ENCODE assay signal across 9 cellular contexts in genomic region chr1:145955436-145955835, GRCh38. TPM values are rescaled to one million over a fixed set of nuclear protein-coding genes. Genes with fewer than 3 reads are reported as not detected.
DNase-seq lines count a peak whose midpoint lies in the region; ATAC-seq and TF ChIP-seq lines count a peak whose summit lies in the region.
"Had no signal": no experiment of that assay in that cellular context is flagged by ENCODE, and none has a peak within 500 bp of the region (broad histone marks: within the 10 kb centered on the region; RNA-seq: fewer than 3 reads in every experiment).

No MANE protein-coding gene starts in this region.

- no peaks in the 10 kb centered on the region for H3K27me3 ChIP-seq in BLaER1 treated with 17β-estradiol and CSF1 and Interleukin-3, amounts not matched to agents 10 nM and 100 nM
- H3K27me3 ChIP-seq in esophagus muscularis mucosa (no peaks in the 10 kb centered on the region), prostate gland (replicated peaks; ENCODE audit: insufficient read depth) (no peaks in the 10 kb centered on the region)

- peaks cover 23% of the 10 kb centered on the region; the same call in 1 of the 2 replicates for H3K79me2 ChIP-seq in OCI-LY7 (ENCODE audit: insufficient read depth, low read depth, low read length)

- no peak for ATAC-seq in GM21576 (IDR thresholded peaks at IDR 0.05; ENCODE audit: unreplicated experiment)

- H3K4me3 ChIP-seq in BLaER1 treated with 17β-estradiol and CSF1 and Interleukin-3, amounts not matched to agents 10 nM and 100 nM, result no peak overlapping the region; a peak in 1 of 20 replicates
- no peak overlapping the region for H3K4me3 ChIP-seq in OCI-LY7 (ENCODE audit: low read depth, low read length, poor library complexity, severe bottlenecking)
- peak overlapping the region; percentile 21 to 98 (median 76) for H3K4me3 ChIP-seq in esophagus muscularis mucosa
- H3K4me3 ChIP-seq in prostate gland, result no peak overlapping the region

- peaks cover 0 to 18% (median 4%) of the 10 kb centered on the region in 11 experiments; a peak in 8 of 22 replicates for H3K36me3 ChIP-seq in BLaER1 treated with 17β-estradiol and CSF1 and Interleukin-3, amounts not matched to agents 10 nM and 100 nM
- H3K36me3 ChIP-seq in OCI-LY7 (ENCODE audit: insufficient read depth, low read length), result peaks cover 13% of the 10 kb centered on the region; the same call in 1 of the 2 replicates
- peaks cover 0 to 4% (median 2%) of the 10 kb centered on the region in 4 donors for H3K36me3 ChIP-seq in esophagus muscularis mucosa
- H3K36me3 ChIP-seq in prostate gland, result no peaks in the 10 kb centered on the region

- no peaks in the 10 kb centered on the region for H3K9me3 ChIP-seq in BLaER1 treated with 17β-estradiol and CSF1 and Interleukin-3, amounts not matched to agents 10 nM and 100 nM (replicated peaks in 1 of 11)
- H3K9me3 ChIP-seq in OCI-LY7 (ENCODE audit: low read length), result no peaks in the 10 kb centered on the region
- H3K9me3 ChIP-seq in esophagus muscularis mucosa, result no peaks in the 10 kb centered on the region
- H3K9me3 ChIP-seq in prostate gland, result no peaks in the 10 kb centered on the region

- TF ChIP-seq CTCF in OCI-LY7 (conservative IDR thresholded peaks at IDR 0.05; ENCODE audit: low read length), result no peak
- TF ChIP-seq CTCF in esophagus muscularis mucosa (IDR thresholded peaks at IDR 0.05), result no peak
- TF ChIP-seq CTCF in prostate gland (IDR thresholded peaks at IDR 0.05), result no peak

- POLR2A ChIA-PET in OCI-LY7 (lab: Charles Lee), result interaction anchor here (0.7 to 1.4 kb wide), 4 partner anchors 9 to 23 kb away, joined by 3 to 4 read pairs (median 4); partner anchors contain the start of genes ANKRD34A and POLR3GL

- CTCF ChIA-PET in OCI-LY7 (lab: Charles Lee; ENCODE audit: unreplicated experiment), result no interaction called here

- H3K4me2 ChIP-seq in BLaER1 treated with 17β-estradiol and CSF1 and Interleukin-3, amounts not matched to agents 10 nM and 100 nM, result peak overlapping the region; percentile 86 to 100 (median 97)
- peak overlapping the region; percentile 94 for H3K4me2 ChIP-seq in OCI-LY7 (ENCODE audit: low read length)

- TF ChIP-seq POLR2A in esophagus muscularis mucosa (IDR thresholded peaks at IDR 0.05; ENCODE audit: low read depth) (no peak), prostate gland (IDR thresholded peaks at IDR 0.05) (no peak)

- no peak overlapping the region for H2AFZ ChIP-seq in OCI-LY7 (ENCODE audit: low read length)

- DNase-seq in OCI-LY7 (ENCODE audit: low spot score) (no peak), esophagus muscularis mucosa (ENCODE audit: extremely low spot score) (no peak), prostate gland (ENCODE audit: low spot score) (no peak), NCI-H774 (lab: John Stamatoyannopoulos, UW) (no peak), posterior cingulate gyrus (no peak), ACHN (no peak)
- DNase-seq: activated CD4-positive, alpha-beta T cell treated with anti-CD3 and anti-CD28 coated beads, Interleukin-2, amount 50 U/mL, for 4 hours had no signal

- no peaks in the 10 kb centered on the region; a peak in 2 of 22 replicates for H4K20me1 ChIP-seq in BLaER1 treated with 17β-estradiol and CSF1 and Interleukin-3, amounts not matched to agents 10 nM and 100 nM
- H4K20me1 ChIP-seq in OCI-LY7 (ENCODE audit: insufficient read depth, low read length), result peaks cover 3% of the 10 kb centered on the region; the same call in 1 of the 2 replicates

- in situ Hi-C loops in ACHN (cut with HindIII; ENCODE audit: low pct_ligation_motif_present, low pct_unique_long_range_greater_than_20kb, low sequenced_read_pairs), result no loop called here

- 8% methylated on average over 2 of the region's 2 CpGs for WGBS in esophagus muscularis mucosa
- 34% methylated on average over 2 of the region's 2 CpGs for WGBS in prostate gland

- intact Hi-C loops in OCI-LY7 (cut with micrococcal nuclease; ENCODE audit: unreplicated experiment) (no loop called here), esophagus muscularis mucosa (cut with DNase I) (no loop called here), prostate gland (cut with DNase I) (no loop called here), posterior cingulate gyrus (cut with DNase I) (loop anchor here (5.0 kb wide), 1 partner anchor 82 kb away; no protein-coding TSS in a partner anchor)

- no peak overlapping the region for H3K27ac ChIP-seq in BLaER1 treated with 17β-estradiol and CSF1 and Interleukin-3, amounts not matched to agents 10 nM and 100 nM
- H3K27ac ChIP-seq in OCI-LY7 (ENCODE audit: low read depth, low read length, poor library complexity, severe bottlenecking) (no peak overlapping the region), esophagus muscularis mucosa (replicated peaks in 1 of 4) (peak overlapping the region; percentile 98 to 100 (median 98)), prostate gland (peak overlapping the region; percentile 11 to 97)

- no peak for TF ChIP-seq EP300 in esophagus muscularis mucosa (IDR thresholded peaks at IDR 0.05)

- H3K9me2 ChIP-seq in OCI-LY7 (ENCODE audit: insufficient read depth, low read length), result no peaks in the 10 kb centered on the region

- no TSS peak for BruUV-seq in OCI-LY7 (replicated peaks; lab: Mats Ljungman, UMichigan)

- H3K4me1 ChIP-seq in BLaER1 treated with 17β-estradiol and CSF1 and Interleukin-3, amounts not matched to agents 10 nM and 100 nM, result peaks cover 56 to 68% (median 61%) of the 10 kb centered on the region in 10 experiments
- H3K4me1 ChIP-seq in OCI-LY7 (ENCODE audit: insufficient read depth, low read length, poor library complexity, severe bottlenecking) (peaks cover 42% of the 10 kb centered on the region), esophagus muscularis mucosa (peaks cover 47 to 79% (median 74%) of the 10 kb centered on the region in 4 donors), prostate gland (replicated peaks) (peaks cover 5% of the 10 kb centered on the region)

- peak overlapping the region in 1 of 11 experiments; percentile 11; a peak in 1 of 22 replicates for H3K9ac ChIP-seq in BLaER1 treated with 17β-estradiol and CSF1 and Interleukin-3, amounts not matched to agents 10 nM and 100 nM

RNA-seq across cellular contexts. Expression of gene LIX1L, which starts 2.4 kb away (rescaled TPM):
- 10.2 and 11.6 TPM in 2 replicates for total RNA-seq in OCI-LY7 (2014; rRNA removed; shearing (Covaris generic))
- total RNA-seq in OCI-LY7 (2022), result 26.3 and 31.8 TPM in 2 replicates
- 10 to 100 TPM; 33.2 to 55.0 (median 41.7) TPM for total RNA-seq in esophagus muscularis mucosa
- total RNA-seq in prostate gland, result 10 to 100 TPM; 30.0 to 31.8 TPM

RNA-seq across cellular contexts. Expression of gene ANKRD34A, which starts 8.9 kb away (rescaled TPM):
- total RNA-seq in OCI-LY7 (2014; rRNA removed; shearing (Covaris generic)), result 0.62 and 1.9 TPM in 2 replicates
- total RNA-seq in OCI-LY7 (2022), result 4.5 and 4.8 TPM in 2 replicates
- total RNA-seq in esophagus muscularis mucosa, result 1 to 10 TPM in 3 of 4 donors, under 1 TPM in 1; 0.66 to 1.7 (median 1.3) TPM
- total RNA-seq in prostate gland, result 1 to 10 TPM; 1.6 to 2.4 TPM

RNA-seq across cellular contexts. Expression of gene POLR3GL, which starts 9.1 kb away (rescaled TPM):
- 19.8 and 29.8 TPM in 2 replicates for total RNA-seq in OCI-LY7 (2014; rRNA removed; shearing (Covaris generic))
- 27.3 and 30.7 TPM in 2 replicates for total RNA-seq in OCI-LY7 (2022)
- total RNA-seq in esophagus muscularis mucosa, result 10 to 100 TPM; 29.0 to 41.5 (median 35.5) TPM
- total RNA-seq in prostate gland, result 10 to 100 TPM; 20.3 to 23.2 TPM

RNA-seq across cellular contexts. Expression of gene RBM8A, which starts 28.2 kb away (rescaled TPM):
- 135 and 239 TPM in 2 replicates for total RNA-seq in OCI-LY7 (2014; rRNA removed; shearing (Covaris generic))
- total RNA-seq in OCI-LY7 (2022) (177 and 200 TPM in 2 replicates), esophagus muscularis mucosa (100 to 1,000 TPM in 1 of 4 donors, 10 to 100 TPM in 3; 42.8 to 119 (median 69.7) TPM), prostate gland (100 to 1,000 TPM; 127 to 159 TPM)

RNA-seq across cellular contexts. Expression of gene PEX11B, which starts 36.9 kb away (rescaled TPM):
- total RNA-seq in OCI-LY7 (2014; rRNA removed; shearing (Covaris generic)), result 18.2 and 19.5 TPM in 2 replicates
- total RNA-seq in OCI-LY7 (2022), result 29.8 and 32.9 TPM in 2 replicates
- total RNA-seq in esophagus muscularis mucosa, result 10 to 100 TPM; 18.3 to 21.2 (median 20.0) TPM
- total RNA-seq in prostate gland, result 10 to 100 TPM; 35.9 to 37.7 TPM

Comparison
In these comparisons a context has a peak if more than half of its experiments do, and no peak if none do; other contexts are left out.
1. H3K27ac ChIP-seq: peak in esophagus muscularis mucosa (4 of 4) and prostate gland (2 of 2); none in BLaER1 treated with 17β-estradiol and CSF1 and Interleukin-3, amounts not matched to agents 10 nM and 100 nM (0 of 11) and OCI-LY7 (single experiment).
2. H3K4me3 ChIP-seq: peak in esophagus muscularis mucosa (4 of 4); none in BLaER1 treated with 17β-estradiol and CSF1 and Interleukin-3, amounts not matched to agents 10 nM and 100 nM (0 of 10), OCI-LY7 (single experiment) and prostate gland (0 of 2).